19 cellular contexts compared by ENCODE assay signal in the genomic region with DNA sequence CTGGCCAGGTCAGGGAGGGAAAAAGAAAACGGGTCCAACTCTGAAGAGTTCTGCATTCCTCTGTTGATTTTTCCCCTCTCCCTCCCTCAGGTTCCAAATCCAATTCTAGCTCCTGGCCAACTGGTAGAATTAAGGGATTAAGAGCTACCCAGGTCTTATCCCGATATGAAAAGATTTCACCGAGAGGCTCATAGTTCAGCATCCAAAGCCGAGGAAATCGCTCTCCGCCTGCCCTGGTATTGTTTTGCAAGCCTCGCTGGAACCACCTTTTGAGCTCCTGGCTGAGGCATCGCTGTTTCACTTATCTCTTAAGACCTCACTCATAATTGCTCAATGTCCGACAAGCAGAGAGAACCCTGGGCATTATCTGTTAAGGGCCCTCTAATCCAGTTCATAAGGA.
DNase-seq lines count a peak whose midpoint lies in the region; TF ChIP-seq lines count a peak whose summit lies in the region.
"Had no signal": no experiment of that assay in that cellular context is flagged by ENCODE, and none has a peak within 500 bp of the region (broad histone marks: within the 10 kb centered on the region; RNA-seq: fewer than 3 reads in every experiment).

No MANE protein-coding gene starts in this region.

- no peaks in the 10 kb centered on the region for H3K9me3 ChIP-seq in WERI-Rb-1 (ENCODE audit: severe bottlenecking)
- H3K9me3 ChIP-seq in neuronal stem cell (replicated peaks in 1 of 2; ENCODE audit: control insufficient read depth in 2 of 2, insufficient read depth in 1 of 2, low read depth in 1 of 2, low read length in 2 of 2): no peaks in the 10 kb centered on the region
- H3K9me3 ChIP-seq: A549; BLaER1 treated with 17β-estradiol and CSF1 and Interleukin-3, amounts not matched to agents 10 nM and 100 nM; Caco-2 had no signal

- no peak overlapping the region for H3K9ac ChIP-seq in neuronal stem cell (ENCODE audit: low read depth, low read length, poor library complexity)
- H3K9ac ChIP-seq: BLaER1 treated with 17β-estradiol and CSF1 and Interleukin-3, amounts not matched to agents 10 nM and 100 nM had no signal

- no peak overlapping the region for H3K4me2 ChIP-seq in neuronal stem cell (ENCODE audit: insufficient read depth, low read length, poor library complexity, severe bottlenecking)
- H3K4me2 ChIP-seq: A549; BLaER1 treated with 17β-estradiol and CSF1 and Interleukin-3, amounts not matched to agents 10 nM and 100 nM had no signal

- no peak overlapping the region for H3K18ac ChIP-seq in neuronal stem cell (ENCODE audit: low read length)

- no peaks in the 10 kb centered on the region for H3K79me1 ChIP-seq in neuronal stem cell (ENCODE audit: low read depth, low read length)

- H2BK15ac ChIP-seq in neuronal stem cell (ENCODE audit: low read length): no peak overlapping the region

- H4K91ac ChIP-seq in neuronal stem cell (ENCODE audit: low read depth, low read length, poor library complexity): no peak overlapping the region

- DNase-seq in D341Med (ENCODE audit: low spot score): peak; percentile 65
- DNase-seq in NCI-H82 (lab: John Stamatoyannopoulos, UW): peak; percentile 97
- DNase-seq in WERI-Rb-1: peak; percentile 71
- no peak for DNase-seq in neuronal stem cell (ENCODE audit: low spot score)
- no peak for DNase-seq in amygdala (lab: John Stamatoyannopoulos, UW)
- no peak for DNase-seq in NCI-H2107 (lab: John Stamatoyannopoulos, UW)
- DNase-seq in substantia nigra (lab: John Stamatoyannopoulos, UW): no peak
- DNase-seq: AML-193; Caco-2; Calu3; CD4-positive, alpha-beta T cell; CD8-positive, alpha-beta T cell; DMS79 treated with DMSO at 0.1 percent for 48 hours; GF-D8 had no signal

- no peak overlapping the region for H2BK5ac ChIP-seq in neuronal stem cell (ENCODE audit: low read length)

- H2BK120ac ChIP-seq in neuronal stem cell (ENCODE audit: low read depth, low read length): no peak overlapping the region

- H3K27ac ChIP-seq in WERI-Rb-1: no peak overlapping the region
- no peak overlapping the region for H3K27ac ChIP-seq in neuronal stem cell (replicated peaks; ENCODE audit: low read length)
- H3K27ac ChIP-seq in substantia nigra (ENCODE audit: low read depth, low read length, poor library complexity, severe bottlenecking): no peak overlapping the region
- H3K27ac ChIP-seq: 22Rv1; A549; BLaER1 treated with 17β-estradiol and CSF1 and Interleukin-3, amounts not matched to agents 10 nM and 100 nM; C4-2B had no signal

- no peak for TF ChIP-seq CTCF in WERI-Rb-1 (IDR thresholded peaks at IDR 0.05; ENCODE audit: low read depth, low read length)

- H3K23ac ChIP-seq in neuronal stem cell (ENCODE audit: low read depth, low read length, poor library complexity): no peak overlapping the region

- H3K4me3 ChIP-seq in WERI-Rb-1 (ENCODE audit: low read depth, low read length) (peak overlapping the region; percentile 18), neuronal stem cell (ENCODE audit: low read length in 2 of 2) (no peak overlapping the region)
- H3K4me3 ChIP-seq: A549; BLaER1 treated with 17β-estradiol and CSF1 and Interleukin-3, amounts not matched to agents 10 nM and 100 nM; GM12878 had no signal

- H4K8ac ChIP-seq in neuronal stem cell (ENCODE audit: low read depth, low read length): no peak overlapping the region

- H3K27me3 ChIP-seq in WERI-Rb-1 (ENCODE audit: insufficient read depth, low read depth, severe bottlenecking): no peaks in the 10 kb centered on the region
- H3K27me3 ChIP-seq in neuronal stem cell (ENCODE audit: control insufficient read depth in 3 of 3, insufficient read depth in 3 of 3, low read depth in 1 of 3, low read length in 3 of 3): no peaks in the 10 kb centered on the region
- H3K27me3 ChIP-seq: BLaER1 treated with 17β-estradiol and CSF1 and Interleukin-3, amounts not matched to agents 10 nM and 100 nM had no signal

- H2BK12ac ChIP-seq in neuronal stem cell (ENCODE audit: low read length): no peak overlapping the region

- H3K36me3 ChIP-seq in WERI-Rb-1: no peaks in the 10 kb centered on the region
- H3K36me3 ChIP-seq in neuronal stem cell (replicated peaks in 1 of 2; ENCODE audit: control insufficient read depth in 2 of 2, insufficient read depth in 2 of 2, low read length in 2 of 2): no peaks in the 10 kb centered on the region
- H3K36me3 ChIP-seq: BLaER1 treated with 17β-estradiol and CSF1 and Interleukin-3, amounts not matched to agents 10 nM and 100 nM had no signal

- no peaks in the 10 kb centered on the region for H3K4me1 ChIP-seq in neuronal stem cell (ENCODE audit: control insufficient read depth in 2 of 2, insufficient read depth in 1 of 2, low read depth in 1 of 2, low read length in 2 of 2)
- H3K4me1 ChIP-seq: A549; BLaER1 treated with 17β-estradiol and CSF1 and Interleukin-3, amounts not matched to agents 10 nM and 100 nM; Caco-2 had no signal

- H3K14ac ChIP-seq in neuronal stem cell (ENCODE audit: low read length): no peak overlapping the region

- no CpG with 5 or more reads among the region's 9 CpGs for WGBS in neuronal stem cell (ENCODE audit: extremely low coverage in 2 of 2, insufficient read length in 2 of 2, insufficient replicate concordance in 1 of 2), 2 donors

- H3K4ac ChIP-seq in neuronal stem cell (ENCODE audit: low read length): no peak overlapping the region

- peak overlapping the region; percentile 11 for H2AK5ac ChIP-seq in neuronal stem cell (ENCODE audit: low read depth, low read length)

- no peak overlapping the region for H2AFZ ChIP-seq in neuronal stem cell (ENCODE audit: low read length)

Comparison
In these comparisons a context has a peak if more than half of its experiments do, and no peak if none do; other contexts are left out.
1. DNase-seq: peak in D341Med (single experiment), NCI-H82 (single experiment) and WERI-Rb-1 (single experiment); none in neuronal stem cell (single experiment), amygdala (0 of 56), NCI-H2107 (single experiment) and substantia nigra (0 of 49).